Comparison of ENCODE assay signal across 8 cellular contexts in genomic region chr14:69712637-69713088, GRCh38. TPM values are rescaled to one million over a fixed set of nuclear protein-coding genes. Genes with fewer than 3 reads are reported as not detected.
DNase-seq lines count a peak whose midpoint lies in the region; FAIRE-seq and TF ChIP-seq lines count a peak whose summit lies in the region.

No MANE protein-coding gene starts in this region.

- H3K27ac ChIP-seq in A673 (ENCODE audit: low read depth, low read length, poor library complexity, severe bottlenecking): peak overlapping the region; percentile 73
- H3K27ac ChIP-seq in substantia nigra (ENCODE audit: low read depth, low read length, poor library complexity, severe bottlenecking): peak overlapping the region; percentile 69

- TF ChIP-seq CTCF in A673 (conservative IDR thresholded peaks at IDR 0.05; ENCODE audit: low read depth, low read length): no peak

- peak overlapping the region; percentile 83 for H3K27ac Mint-ChIP-seq in activated T-helper 2 cell treated with anti-CD3 and anti-CD28 coated beads, Interferon-gamma antibody, Interleukin-2, Interleukin-4, amounts not matched to agents 10 μg/mL and 5 μg/mL and 100 μg/mL, durations not matched to agents 14 hours and 24 hours and 36 hours
- H3K27ac Mint-ChIP-seq in immature natural killer cell: peak overlapping the region; percentile 97 to 99 (median 98)

- peaks cover 78% of the 10 kb centered on the region for H3K36me3 Mint-ChIP-seq in activated T-helper 2 cell treated with anti-CD3 and anti-CD28 coated beads, Interferon-gamma antibody, Interleukin-2, Interleukin-4, amounts not matched to agents 10 μg/mL and 5 μg/mL and 100 μg/mL, durations not matched to agents 14 hours and 24 hours and 36 hours (ENCODE audit: low read depth)
- peaks cover 8 to 33% (median 9%) of the 10 kb centered on the region in 3 donors for H3K36me3 Mint-ChIP-seq in immature natural killer cell

- no peaks in the 10 kb centered on the region for H3K9me3 ChIP-seq in A673 (ENCODE audit: low read depth, low read length, poor library complexity, severe bottlenecking)

- POLR2A ChIA-PET in A673 (lab: Charles Lee; ENCODE audit: low non-redundant PET): no interaction called here

- no peak for FAIRE-seq in H54 (lab: Jason Lieb, UNC)

- H3K36me3 ChIP-seq in A673 (ENCODE audit: insufficient read depth, low read length, poor library complexity, severe bottlenecking): no peaks in the 10 kb centered on the region

- TF ChIP-seq POLR2A in H54 (IDR thresholded peaks at IDR 0.05; ENCODE audit: low read depth, low read length): no peak

- no peaks in the 10 kb centered on the region for H3K27me3 ChIP-seq in A673 (replicated peaks; ENCODE audit: insufficient read depth, low read depth, low read length, poor library complexity)

- no peak overlapping the region for H3K4me3 ChIP-seq in A673 (ENCODE audit: low read depth, low read length, poor library complexity, severe bottlenecking)

- BruUV-seq in A673 (replicated peaks; lab: Mats Ljungman, UMichigan): no TSS peak

- H3K9me3 Mint-ChIP-seq in activated T-helper 2 cell treated with anti-CD3 and anti-CD28 coated beads, Interferon-gamma antibody, Interleukin-2, Interleukin-4, amounts not matched to agents 10 μg/mL and 5 μg/mL and 100 μg/mL, durations not matched to agents 14 hours and 24 hours and 36 hours: no peaks in the 10 kb centered on the region
- no peaks in the 10 kb centered on the region for H3K9me3 Mint-ChIP-seq in immature natural killer cell

- no peak for DNase-seq in A673 (ENCODE audit: low spot score)
- DNase-seq in NCI-H128 (lab: John Stamatoyannopoulos, UW; ENCODE audit: unreplicated experiment): peak; percentile 27
- no peak for DNase-seq in activated T-helper 2 cell treated with anti-CD3 and anti-CD28 coated beads, Interferon-gamma antibody, Interleukin-2, Interleukin-4, amounts not matched to agents 10 μg/mL and 5 μg/mL and 100 μg/mL, durations not matched to agents 14 hours and 24 hours and 36 hours (ENCODE audit: low spot score)
- DNase-seq in immature natural killer cell: peak; percentile 54 to 58 (median 57)
- DNase-seq in substantia nigra (lab: John Stamatoyannopoulos, UW): peak in 10 of 49 donors; percentile 9 to 33 (median 19)
- DNase-seq in H4 (ENCODE audit: low spot score): no peak
- DNase-seq in cerebellum (ENCODE audit: low spot score): no peak
- DNase-seq in H54 (ENCODE audit: insufficient read length, low spot score): no peak

- peaks cover 62% of the 10 kb centered on the region for H3K4me1 Mint-ChIP-seq in activated T-helper 2 cell treated with anti-CD3 and anti-CD28 coated beads, Interferon-gamma antibody, Interleukin-2, Interleukin-4, amounts not matched to agents 10 μg/mL and 5 μg/mL and 100 μg/mL, durations not matched to agents 14 hours and 24 hours and 36 hours (ENCODE audit: low read depth)
- peaks cover 77 to 78% of the 10 kb centered on the region in 2 donors for H3K4me1 Mint-ChIP-seq in immature natural killer cell

- peak overlapping the region; percentile 9 for H3K4me3 Mint-ChIP-seq in activated T-helper 2 cell treated with anti-CD3 and anti-CD28 coated beads, Interferon-gamma antibody, Interleukin-2, Interleukin-4, amounts not matched to agents 10 μg/mL and 5 μg/mL and 100 μg/mL, durations not matched to agents 14 hours and 24 hours and 36 hours (ENCODE audit: low read depth)
- peak overlapping the region; percentile 76 to 89 (median 85) for H3K4me3 Mint-ChIP-seq in immature natural killer cell

- intact Hi-C loops in A673 (cut with micrococcal nuclease; ENCODE audit: unreplicated experiment): no loop called here
- intact Hi-C loops in activated T-helper 2 cell treated with anti-CD3 and anti-CD28 coated beads, Interferon-gamma antibody, Interleukin-2, Interleukin-4, amounts not matched to agents 10 μg/mL and 5 μg/mL and 100 μg/mL, durations not matched to agents 14 hours and 24 hours and 36 hours (cut with micrococcal nuclease): loop anchor here (2.0 kb wide), 1 partner anchor 16 kb away; no protein-coding TSS in a partner anchor

- CTCF ChIA-PET in A673 (lab: Charles Lee): no interaction called here

- H3K4me1 ChIP-seq in A673 (ENCODE audit: insufficient read depth, low read length, poor library complexity, severe bottlenecking): peaks cover 49% of the 10 kb centered on the region

- H3K27me3 Mint-ChIP-seq in activated T-helper 2 cell treated with anti-CD3 and anti-CD28 coated beads, Interferon-gamma antibody, Interleukin-2, Interleukin-4, amounts not matched to agents 10 μg/mL and 5 μg/mL and 100 μg/mL, durations not matched to agents 14 hours and 24 hours and 36 hours (ENCODE audit: low read depth): no peaks in the 10 kb centered on the region
- H3K27me3 Mint-ChIP-seq in immature natural killer cell (ENCODE audit: low read depth in 3 of 3): peaks cover 3 to 21% (median 19%) of the 10 kb centered on the region in 3 donors

RNA-seq across cellular contexts. Expression of gene SRSF5, which starts 54.3 kb away (rescaled TPM):
- total RNA-seq in A673 (2021): 324 and 338 TPM in 2 replicates
- 316 and 358 TPM in 2 replicates for total RNA-seq in activated T-helper 2 cell treated with anti-CD3 and anti-CD28 coated beads, Interferon-gamma antibody, Interleukin-2, Interleukin-4, amounts not matched to agents 10 μg/mL and 5 μg/mL and 100 μg/mL, durations not matched to agents 14 hours and 24 hours and 36 hours
- 100 to 1,000 TPM; 635 to 806 (median 639) TPM for polyA plus RNA-seq in immature natural killer cell
- total RNA-seq in H4 (2014; rRNA removed; shearing (Covaris generic)): 83.3 and 86.9 TPM in 2 replicates
- total RNA-seq in cerebellum: 161 TPM

Comparison
In these comparisons a context has a peak if more than half of its experiments do, and no peak if none do; other contexts are left out.
1. DNase-seq: peak in NCI-H128 (single experiment) and immature natural killer cell (3 of 3); none in A673 (single experiment), activated T-helper 2 cell treated with anti-CD3 and anti-CD28 coated beads, Interferon-gamma antibody, Interleukin-2, Interleukin-4, amounts not matched to agents 10 μg/mL and 5 μg/mL and 100 μg/mL, durations not matched to agents 14 hours and 24 hours and 36 hours (single experiment), H4 (single experiment), cerebellum (single experiment) and H54 (single experiment).